14 cellular contexts compared by ENCODE assay signal in the genomic region with DNA sequence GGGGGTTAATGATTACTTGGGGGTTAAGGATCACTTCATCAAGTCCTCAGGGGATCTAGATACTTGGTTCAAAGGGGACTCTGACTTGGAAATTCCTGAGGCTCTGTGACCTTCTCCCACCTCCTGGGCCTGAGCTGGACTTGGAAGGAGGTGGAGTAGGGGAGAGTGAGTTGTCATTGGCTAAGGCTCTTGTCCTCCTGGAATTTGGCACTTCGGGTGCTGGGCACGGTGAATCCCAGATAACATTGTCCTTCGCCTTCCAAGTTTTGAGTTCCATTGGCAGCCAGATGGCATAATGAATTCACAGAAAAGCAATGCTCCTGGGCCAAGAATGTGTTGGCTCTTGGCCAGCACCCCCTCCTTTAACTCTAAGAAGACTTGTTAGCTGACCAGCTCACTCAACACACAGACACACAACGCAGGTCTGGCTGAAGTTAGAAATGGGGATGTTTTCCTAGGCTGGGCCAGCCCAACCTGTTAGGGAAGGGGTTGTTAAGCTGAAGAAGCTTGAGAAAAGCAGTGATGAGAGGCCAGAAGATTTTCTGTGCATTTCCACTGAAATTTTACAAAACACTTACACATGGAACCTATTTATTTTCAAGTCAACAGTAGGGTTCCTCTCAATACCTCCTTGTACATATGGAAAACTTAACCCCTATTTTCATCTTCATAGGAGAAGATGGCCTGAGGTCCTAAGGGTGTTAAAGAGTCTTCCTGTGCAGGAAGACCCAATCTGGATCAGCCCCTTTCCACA. TPM values are rescaled to one million over a fixed set of nuclear protein-coding genes. Genes with fewer than 3 reads are reported as not detected.
DNase-seq lines count a peak whose midpoint lies in the region; ATAC-seq lines count a peak whose summit lies in the region.
"Had no signal": no experiment of that assay in that cellular context is flagged by ENCODE, and none has a peak within 500 bp of the region (broad histone marks: within the 10 kb centered on the region; RNA-seq: fewer than 3 reads in every experiment).

No MANE protein-coding gene starts in this region.

- no peak overlapping the region for H3K27ac ChIP-seq in BLaER1 treated with 17β-estradiol and CSF1 and Interleukin-3, amounts not matched to agents 10 nM and 100 nM
- H3K27ac ChIP-seq: PC-9, WERI-Rb-1 had no signal

- ATAC-seq in GM19395 (IDR thresholded peaks at IDR 0.05; ENCODE audit: unreplicated experiment): no peak

- intact Hi-C loops in posterior cingulate gyrus (cut with DNase I): no loop called here

- DNase-seq in RPMI7951 (ENCODE audit: low read depth): peak; percentile 39
- peak; percentile 78 for DNase-seq in glomerular visceral epithelial cell (ENCODE audit: extremely low spot score)
- DNase-seq in posterior cingulate gyrus: peak in 7 of 10 donors; percentile 37 to 88 (median 47)
- no peak for DNase-seq in T-helper 9 cell
- no peak for DNase-seq in NOMO-1 treated with dmso at 0.1 percent for 144 hours (lab: John Stamatoyannopoulos, UW; ENCODE audit: unreplicated experiment)
- DNase-seq in effector CD8-positive, alpha-beta T cell (lab: John Stamatoyannopoulos, UW): no peak
- DNase-seq: activated gamma-delta T cell treated with Interleukin-2 at 50 U/mL for 16 hours, islet precursor cell, NCI-H1105 treated with DMSO at 0.1 percent for 48 hours, WERI-Rb-1 had no signal

- H4K20me1 ChIP-seq in BLaER1 treated with 17β-estradiol and CSF1 and Interleukin-3, amounts not matched to agents 10 nM and 100 nM: no peaks in the 10 kb centered on the region

- no peak overlapping the region for H3K4me3 ChIP-seq in BLaER1 treated with 17β-estradiol and CSF1 and Interleukin-3, amounts not matched to agents 10 nM and 100 nM
- H3K4me3 ChIP-seq: PC-9 had no signal

- no peaks in the 10 kb centered on the region for H3K27me3 ChIP-seq in BLaER1 treated with 17β-estradiol and CSF1 and Interleukin-3, amounts not matched to agents 10 nM and 100 nM

- no peaks in the 10 kb centered on the region for H3K9me3 ChIP-seq in BLaER1 treated with 17β-estradiol and CSF1 and Interleukin-3, amounts not matched to agents 10 nM and 100 nM (replicated peaks in 1 of 11)

- H3K4me1 ChIP-seq in BLaER1 treated with 17β-estradiol and CSF1 and Interleukin-3, amounts not matched to agents 10 nM and 100 nM: peaks cover 12 to 45% (median 37%) of the 10 kb centered on the region in 10 experiments

- H3K4me2 ChIP-seq in BLaER1 treated with 17β-estradiol and CSF1 and Interleukin-3, amounts not matched to agents 10 nM and 100 nM: peak overlapping the region in 6 of 11 experiments; percentile 58 to 84 (median 78); a peak in 7 of 22 replicates
- H3K4me2 ChIP-seq: PC-9 had no signal

- no peaks in the 10 kb centered on the region for H3K36me3 ChIP-seq in BLaER1 treated with 17β-estradiol and CSF1 and Interleukin-3, amounts not matched to agents 10 nM and 100 nM
- H3K36me3 ChIP-seq: WERI-Rb-1 had no signal

- H3K9ac ChIP-seq in BLaER1 treated with 17β-estradiol and CSF1 and Interleukin-3, amounts not matched to agents 10 nM and 100 nM: no peak overlapping the region

RNA-seq across cellular contexts. Expression of gene SLC26A9, which starts 29.6 kb away (rescaled TPM):
- under 0.01 TPM in 1 of 2 replicates, not detected in the other for total RNA-seq in RPMI7951 (2014; rRNA removed; shearing (Covaris generic))
- total RNA-seq: subcutaneous adipose tissue had no signal

Comparison
In these comparisons a context has a peak if more than half of its experiments do, and no peak if none do; other contexts are left out.
1. DNase-seq: peak in RPMI7951 (single experiment), glomerular visceral epithelial cell (single experiment) and posterior cingulate gyrus (7 of 10); none in T-helper 9 cell (single experiment), NOMO-1 treated with dmso at 0.1 percent for 144 hours (single experiment) and effector CD8-positive, alpha-beta T cell (single experiment).